1 cellular context compared by ENCODE assay signal in genomic region chr11:59141191-59141590, GRCh38.
TF ChIP-seq lines count a peak whose summit lies in the region.

No MANE protein-coding gene starts in this region.

TF ChIP-seq in GM23338, 12 proteins besides CTCF, POLR2A, EP300 and RAD21:
- TF ChIP-seq JUNB (IDR thresholded peaks at IDR 0.05; ENCODE audit: unreplicated experiment) = no peak
- TF ChIP-seq ZNF114 (CRISPR knock-in tag; IDR thresholded peaks at IDR 0.05) = no peak
- no peak for TF ChIP-seq EZH2 (IDR thresholded peaks at IDR 0.05; ENCODE audit: low read depth, unreplicated experiment)
- no peak for TF ChIP-seq EZH2phosphoT487 (IDR thresholded peaks at IDR 0.05; ENCODE audit: unreplicated experiment)
- TF ChIP-seq, protein P1, sequence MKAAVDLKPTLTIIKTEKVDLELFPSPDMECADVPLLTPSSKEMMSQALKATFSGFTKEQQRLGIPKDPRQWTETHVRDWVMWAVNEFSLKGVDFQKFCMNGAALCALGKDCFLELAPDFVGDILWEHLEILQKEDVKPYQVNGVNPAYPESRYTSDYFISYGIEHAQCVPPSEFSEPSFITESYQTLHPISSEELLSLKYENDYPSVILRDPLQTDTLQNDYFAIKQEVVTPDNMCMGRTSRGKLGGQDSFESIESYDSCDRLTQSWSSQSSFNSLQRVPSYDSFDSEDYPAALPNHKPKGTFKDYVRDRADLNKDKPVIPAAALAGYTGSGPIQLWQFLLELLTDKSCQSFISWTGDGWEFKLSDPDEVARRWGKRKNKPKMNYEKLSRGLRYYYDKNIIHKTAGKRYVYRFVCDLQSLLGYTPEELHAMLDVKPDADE (IDR thresholded peaks at IDR 0.05) = no peak
- no peak for TF ChIP-seq POLR2AphosphoS5 (IDR thresholded peaks at IDR 0.05; ENCODE audit: low read depth)
- no peak for TF ChIP-seq NANOG (IDR thresholded peaks at IDR 0.05; ENCODE audit: borderline replicate concordance)
- TF ChIP-seq, protein P2, sequence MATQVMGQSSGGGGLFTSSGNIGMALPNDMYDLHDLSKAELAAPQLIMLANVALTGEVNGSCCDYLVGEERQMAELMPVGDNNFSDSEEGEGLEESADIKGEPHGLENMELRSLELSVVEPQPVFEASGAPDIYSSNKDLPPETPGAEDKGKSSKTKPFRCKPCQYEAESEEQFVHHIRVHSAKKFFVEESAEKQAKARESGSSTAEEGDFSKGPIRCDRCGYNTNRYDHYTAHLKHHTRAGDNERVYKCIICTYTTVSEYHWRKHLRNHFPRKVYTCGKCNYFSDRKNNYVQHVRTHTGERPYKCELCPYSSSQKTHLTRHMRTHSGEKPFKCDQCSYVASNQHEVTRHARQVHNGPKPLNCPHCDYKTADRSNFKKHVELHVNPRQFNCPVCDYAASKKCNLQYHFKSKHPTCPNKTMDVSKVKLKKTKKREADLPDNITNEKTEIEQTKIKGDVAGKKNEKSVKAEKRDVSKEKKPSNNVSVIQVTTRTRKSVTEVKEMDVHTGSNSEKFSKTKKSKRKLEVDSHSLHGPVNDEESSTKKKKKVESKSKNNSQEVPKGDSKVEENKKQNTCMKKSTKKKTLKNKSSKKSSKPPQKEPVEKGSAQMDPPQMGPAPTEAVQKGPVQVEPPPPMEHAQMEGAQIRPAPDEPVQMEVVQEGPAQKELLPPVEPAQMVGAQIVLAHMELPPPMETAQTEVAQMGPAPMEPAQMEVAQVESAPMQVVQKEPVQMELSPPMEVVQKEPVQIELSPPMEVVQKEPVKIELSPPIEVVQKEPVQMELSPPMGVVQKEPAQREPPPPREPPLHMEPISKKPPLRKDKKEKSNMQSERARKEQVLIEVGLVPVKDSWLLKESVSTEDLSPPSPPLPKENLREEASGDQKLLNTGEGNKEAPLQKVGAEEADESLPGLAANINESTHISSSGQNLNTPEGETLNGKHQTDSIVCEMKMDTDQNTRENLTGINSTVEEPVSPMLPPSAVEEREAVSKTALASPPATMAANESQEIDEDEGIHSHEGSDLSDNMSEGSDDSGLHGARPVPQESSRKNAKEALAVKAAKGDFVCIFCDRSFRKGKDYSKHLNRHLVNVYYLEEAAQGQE (IDR thresholded peaks at IDR 0.05; ENCODE audit: unreplicated experiment) = no peak
